ENCODE assay signal across 8 cellular contexts in genomic region chr20:45407067-45407745, GRCh38. TPM values are rescaled to one million over a fixed set of nuclear protein-coding genes. Genes with fewer than 3 reads are reported as not detected.
DNase-seq lines count a peak whose midpoint lies in the region; ATAC-seq and TF ChIP-seq lines count a peak whose summit lies in the region.

No MANE protein-coding gene starts in this region.

- no peak for TF ChIP-seq CTCF in activated B cell treated with CpG ODN at 0.5 μM for 24 hours (IDR thresholded peaks at IDR 0.05)

- DNase-seq in NCI-H82 (lab: John Stamatoyannopoulos, UW) (peak; percentile 67), NCI-H82 treated with DMSO at 0.1 percent for 48 hours (lab: John Stamatoyannopoulos, UW; ENCODE audit: unreplicated experiment) (no peak), activated B cell treated with CpG ODN at 0.5 μM for 24 hours (no peak), fibroblast of gingiva (ENCODE audit: low read depth) (peak; percentile 25), aorta (peak; percentile 65 to 89)

- peak overlapping the region; percentile 55 for H3K9ac ChIP-seq in muscle layer of colon (ENCODE audit: low read length)

- intact Hi-C loops in activated B cell treated with CpG ODN at 0.5 μM for 24 hours (cut with micrococcal nuclease) (loop anchor here (2.0 kb wide), 1 partner anchor 20 kb away; no protein-coding TSS in a partner anchor), aorta (cut with DNase I) (no loop called here)

- H3K36me3 Mint-ChIP-seq in activated B cell treated with CpG ODN at 0.5 μM for 24 hours (ENCODE audit: low read depth): peaks cover 3% of the 10 kb centered on the region

- no peaks in the 10 kb centered on the region for H3K27me3 Mint-ChIP-seq in activated B cell treated with CpG ODN at 0.5 μM for 24 hours

- peaks cover 15% of the 10 kb centered on the region for H3K4me1 ChIP-seq in muscle layer of colon (ENCODE audit: insufficient read depth, low read length)
- peaks cover 2 to 9% of the 10 kb centered on the region in 2 donors for H3K4me1 ChIP-seq in aorta (ENCODE audit: control insufficient read depth in 1 of 2, insufficient read depth in 2 of 2, low read length in 2 of 2)

- POLR2A ChIA-PET in activated B cell treated with CpG ODN at 0.5 μM for 24 hours (lab: Charles Lee): interaction anchor here (2.6 to 3.8 kb wide), 2 partner anchors 9 to 39 kb away, joined by 13 to 17 read pairs; partner anchors contain the start of gene PIGT

- ATAC-seq in activated B cell treated with CpG ODN at 0.5 μM for 24 hours (ENCODE audit: low read depth) (no peak), aorta (ENCODE audit: low FRiP score) (peak; percentile 71), GM18498 (IDR thresholded peaks at IDR 0.05; ENCODE audit: unreplicated experiment) (no peak), HG02798 (IDR thresholded peaks at IDR 0.05; ENCODE audit: poor library complexity, unreplicated experiment) (no peak)

- H3K27ac Mint-ChIP-seq in activated B cell treated with CpG ODN at 0.5 μM for 24 hours: no peak overlapping the region

- 2% methylated on average over 29 to 30 of the region's 30 CpGs for WGBS in aorta, 2 donors

- H3K36me3 ChIP-seq in muscle layer of colon (ENCODE audit: insufficient read depth, low read length): peaks cover 35% of the 10 kb centered on the region
- H3K36me3 ChIP-seq in aorta (ENCODE audit: control insufficient read depth in 1 of 2, insufficient read depth in 2 of 2, low read length in 1 of 2): peaks cover 6 to 8% of the 10 kb centered on the region in 2 donors

- H3K9me3 ChIP-seq in muscle layer of colon (ENCODE audit: low read length) (no peaks in the 10 kb centered on the region), aorta (ENCODE audit: control insufficient read depth, low read length) (no peaks in the 10 kb centered on the region)

- H3K4me3 ChIP-seq in muscle layer of colon (ENCODE audit: low read depth in 1 of 2, low read length in 2 of 2) (peak overlapping the region; percentile 72 to 82), aorta (ENCODE audit: low read length in 2 of 2) (peak overlapping the region; percentile 76 to 85)

- peak overlapping the region; percentile 75 for H3K4me3 Mint-ChIP-seq in activated B cell treated with CpG ODN at 0.5 μM for 24 hours

- H3K27me3 ChIP-seq in muscle layer of colon (ENCODE audit: control insufficient read depth in 1 of 2, insufficient read depth in 2 of 2, low read length in 2 of 2): no peaks in the 10 kb centered on the region
- H3K27me3 ChIP-seq in aorta (ENCODE audit: control insufficient read depth in 1 of 2, insufficient read depth in 2 of 2, low read length in 1 of 2): no peaks in the 10 kb centered on the region

- CTCF ChIA-PET in activated B cell treated with CpG ODN at 0.5 μM for 24 hours (lab: Charles Lee): interaction anchor here (0.8 to 1.4 kb wide), 3 partner anchors 29 to 44 kb away, joined by 3 to 4 read pairs (median 4); partner anchors contain the start of gene SYS1

- peaks cover 28% of the 10 kb centered on the region for H3K4me1 Mint-ChIP-seq in activated B cell treated with CpG ODN at 0.5 μM for 24 hours

- H3K9me3 Mint-ChIP-seq in activated B cell treated with CpG ODN at 0.5 μM for 24 hours: no peaks in the 10 kb centered on the region

- H3K27ac ChIP-seq in muscle layer of colon (ENCODE audit: low read depth, low read length): peak overlapping the region; percentile 94
- H3K27ac ChIP-seq in aorta (ENCODE audit: low read depth in 1 of 2, low read length in 2 of 2): peak overlapping the region; percentile 68 to 95

RNA-seq across cellular contexts. Expression of gene DBNDD2, which starts 0.9 kb away (rescaled TPM):
- total RNA-seq in activated B cell treated with CpG ODN at 0.5 μM for 24 hours: 2.6 and 2.7 TPM in 2 replicates
- total RNA-seq in aorta: 100 to 1,000 TPM; 104 to 123 TPM
- 100 to 1,000 TPM; 140 to 231 TPM for polyA plus RNA-seq in aorta

RNA-seq across cellular contexts. Expression of gene PIGT, which starts 8.7 kb away (rescaled TPM):
- total RNA-seq in activated B cell treated with CpG ODN at 0.5 μM for 24 hours: 65.8 and 74.5 TPM in 2 replicates
- 100 to 1,000 TPM; 113 TPM for total RNA-seq in aorta
- 100 to 1,000 TPM in 1 of 2 donors, 10 to 100 TPM in 1; 69.0 to 151 TPM for polyA plus RNA-seq in aorta

RNA-seq across cellular contexts. Expression of gene TP53TG5, which starts 29.1 kb away (rescaled TPM):
- not detected in 2 replicates for total RNA-seq in activated B cell treated with CpG ODN at 0.5 μM for 24 hours
- total RNA-seq in aorta: under 1 TPM; 0.66 to 0.91 TPM
- polyA plus RNA-seq in aorta: not detected

RNA-seq across cellular contexts. Expression of gene SYS1, which starts 44.2 kb away (rescaled TPM):
- total RNA-seq in activated B cell treated with CpG ODN at 0.5 μM for 24 hours (31.7 and 35.2 TPM in 2 replicates), aorta (10 to 100 TPM; 20.3 to 25.0 TPM)
- polyA plus RNA-seq in aorta: 10 to 100 TPM; 14.3 to 14.4 TPM

RNA-seq across cellular contexts. Expression of gene SDC4, which starts 59.0 kb away (rescaled TPM):
- total RNA-seq in activated B cell treated with CpG ODN at 0.5 μM for 24 hours (not detected in 2 replicates), aorta (100 to 1,000 TPM in 1 of 2 donors, 10 to 100 TPM in 1; 51.2 to 114 TPM)
- polyA plus RNA-seq in aorta: 10 to 100 TPM; 19.2 to 50.6 TPM

Comparison
In these comparisons a context has a peak if more than half of its experiments do, and no peak if none do; other contexts are left out.
1. DNase-seq: peak in NCI-H82 (single experiment), fibroblast of gingiva (single experiment) and aorta (2 of 2); none in NCI-H82 treated with DMSO at 0.1 percent for 48 hours (single experiment) and activated B cell treated with CpG ODN at 0.5 μM for 24 hours (single experiment).
2. RNA of gene DBNDD2, which starts 0.9 kb away (total RNA-seq): 104 to 123 TPM in aorta; 2.6 to 2.7 TPM in activated B cell treated with CpG ODN at 0.5 μM for 24 hours; every median in the first group is over 10 times any median in the second.